ENCODE assay signal across 12 cellular contexts in genomic region chr11:15199693-15200092, GRCh38.
A peak's percentile ranks its signal among the peaks of the same experiment; 100 is the strongest.
DNase-seq lines count a peak whose midpoint lies in the region; TF ChIP-seq lines count a peak whose summit lies in the region.
"Had no signal": no experiment of that assay in that cellular context is flagged by ENCODE, and none has a peak within 500 bp of the region (broad histone marks: within the 10 kb centered on the region; RNA-seq: fewer than 3 reads in every experiment).

No MANE protein-coding gene starts in this region.

- in situ Hi-C loops in T47D (cut with HindIII; ENCODE audit: low pct_unique_long_range_greater_than_20kb, low sequenced_read_pairs), result no loop called here

- H3K4me1 ChIP-seq in vagina, result no peaks in the 10 kb centered on the region
- H3K4me1 ChIP-seq: BE2C had no signal

- no peak for TF ChIP-seq POLR2A in vagina (IDR thresholded peaks at IDR 0.05)

- DNase-seq in AG08395 (ENCODE audit: low spot score) (peak; percentile 27), LoVo (ENCODE audit: low spot score) (peak; percentile 11), T47D (ENCODE audit: low read depth in 1 of 2, low spot score in 1 of 2) (peak; percentile 14 to 42), kidney glomerular epithelial cell (lab: John Stamatoyannopoulos, UW) (peak; percentile 10), retina (no peak), vagina (ENCODE audit: extremely low spot score in 2 of 2) (no peak)
- no peak for DNase-seq in stimulated activated CD4-positive, alpha-beta T cell treated with anti-CD3 and anti-CD28 coated beads, Interleukin-4, amount 100 ng/mL, for 1 hour
- no peak for DNase-seq in activated CD4-positive, alpha-beta T cell treated with anti-CD3 and anti-CD28 coated beads, Interleukin-2, amount 50 U/mL, for 48 hours
- DNase-seq: activated naive CD8-positive, alpha-beta T cell treated with anti-CD3 and anti-CD28 coated beads for 36 hours; BE2C; effector memory CD8-positive, alpha-beta T cell; T-helper 17 cell had no signal

- no peak for TF ChIP-seq CTCF in vagina (IDR thresholded peaks at IDR 0.05)

- H3K36me3 ChIP-seq in vagina, result no peaks in the 10 kb centered on the region
- H3K36me3 ChIP-seq: BE2C had no signal

- H3K4me3 ChIP-seq in vagina, result no peak overlapping the region

- no peaks in the 10 kb centered on the region for H3K9me3 ChIP-seq in vagina
- H3K9me3 ChIP-seq: BE2C had no signal

- intact Hi-C loops in vagina (cut with DNase I), result no loop called here

- H3K27ac ChIP-seq in vagina, result no peak overlapping the region

- H3K27me3 ChIP-seq in vagina, result no peaks in the 10 kb centered on the region
- H3K27me3 ChIP-seq: BE2C had no signal

Comparison
In these comparisons a context has a peak if more than half of its experiments do, and no peak if none do; other contexts are left out.
1. DNase-seq: peak in AG08395 (single experiment), LoVo (single experiment), T47D (2 of 2) and kidney glomerular epithelial cell (single experiment); none in stimulated activated CD4-positive, alpha-beta T cell treated with anti-CD3 and anti-CD28 coated beads, Interleukin-4, amount 100 ng/mL, for 1 hour (single experiment), retina (single experiment), vagina (0 of 2) and activated CD4-positive, alpha-beta T cell treated with anti-CD3 and anti-CD28 coated beads, Interleukin-2, amount 50 U/mL, for 48 hours (0 of 2).